ENCODE assay signal across 14 cellular contexts in the genomic region with DNA sequence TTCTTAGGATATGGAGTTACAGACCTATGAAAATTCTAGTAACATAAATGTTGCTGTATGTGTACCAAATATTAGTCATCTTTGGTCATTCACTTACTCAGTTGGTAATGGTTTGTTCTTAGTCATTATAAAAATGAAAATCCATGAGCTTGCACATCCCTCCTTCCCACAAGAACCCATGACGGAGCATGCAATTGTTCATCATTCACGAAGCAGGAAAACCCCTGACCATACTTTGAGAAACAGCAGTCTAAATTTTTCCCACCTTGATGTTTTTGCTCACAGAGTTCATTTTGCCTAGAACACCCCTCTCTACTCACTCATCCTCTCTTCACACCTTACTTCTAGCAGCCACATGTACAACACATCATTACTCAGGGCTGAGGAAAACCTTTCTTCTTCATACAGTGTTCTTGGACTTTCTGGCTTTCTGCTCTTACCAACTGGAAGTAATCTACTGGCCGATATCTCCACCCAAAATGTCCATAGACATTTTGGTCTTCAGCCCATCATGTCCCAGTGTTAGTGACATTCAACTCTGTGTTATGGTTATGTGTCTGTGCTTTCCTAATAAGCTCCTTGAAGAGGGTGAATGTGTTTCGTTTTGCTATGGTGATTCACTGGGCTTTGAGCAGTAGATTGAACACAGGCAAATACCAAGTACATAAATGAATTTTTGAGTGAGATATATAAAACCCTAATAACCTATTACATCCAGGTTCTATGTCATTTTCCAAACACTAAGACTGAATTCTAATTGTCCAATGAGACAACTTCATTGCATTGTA.
A peak's percentile ranks its signal among the peaks of the same experiment; 100 is the strongest.
DNase-seq lines count a peak whose midpoint lies in the region; ATAC-seq, FAIRE-seq and TF ChIP-seq lines count a peak whose summit lies in the region.
"Had no signal": no experiment of that assay in that cellular context is flagged by ENCODE, and none has a peak within 500 bp of the region (broad histone marks: within the 10 kb centered on the region; RNA-seq: fewer than 3 reads in every experiment).

No MANE protein-coding gene starts in this region.

- no peaks in the 10 kb centered on the region for H3K36me3 Mint-ChIP-seq in activated CD8-positive, alpha-beta T cell treated with anti-CD3 and anti-CD28 coated beads, Interleukin-2, amount 10 ng/mL, durations not matched to agents 7 days and 5 days (ENCODE audit: low read depth)
- no peaks in the 10 kb centered on the region for H3K36me3 Mint-ChIP-seq in naive thymus-derived CD8-positive, alpha-beta T cell
- H3K36me3 Mint-ChIP-seq: mesothelial cell of epicardium, type B pancreatic cell had no signal

- no peak for FAIRE-seq in urothelium cell line (lab: Jason Lieb, UNC)

- H3K27me3 Mint-ChIP-seq in activated CD8-positive, alpha-beta T cell treated with anti-CD3 and anti-CD28 coated beads, Interleukin-2, amount 10 ng/mL, durations not matched to agents 7 days and 5 days (ENCODE audit: low read depth): peaks cover 2% of the 10 kb centered on the region
- H3K27me3 Mint-ChIP-seq in naive thymus-derived CD8-positive, alpha-beta T cell: peaks cover 0 to 3% (median 1%) of the 10 kb centered on the region in 5 donors
- H3K27me3 Mint-ChIP-seq: type B pancreatic cell had no signal

- peak; percentile 6 for DNase-seq in activated CD4-positive, alpha-beta T cell treated with anti-CD3 and anti-CD28 coated beads for 48 hours
- DNase-seq in activated CD4-positive, alpha-beta T cell treated with anti-CD3 and anti-CD28 coated beads, Interleukin-2, amount 50 U/mL, for 48 hours: no peak
- DNase-seq in RKO (ENCODE audit: low spot score): peak; percentile 19
- peak; percentile 10 for DNase-seq in kidney epithelial cell (ENCODE audit: low read depth)
- DNase-seq in urothelium cell line (ENCODE audit: low spot score): no peak
- DNase-seq in activated CD8-positive, alpha-beta T cell treated with anti-CD3 and anti-CD28 coated beads, Interleukin-2, amount 10 ng/mL, durations not matched to agents 7 days and 5 days: no peak
- no peak for DNase-seq in naive thymus-derived CD8-positive, alpha-beta T cell
- DNase-seq: DMS153, NCI-H1417 treated with DMSO at 0.1 percent for 48 hours, T-helper 9 cell had no signal

- POLR2A ChIA-PET in activated CD8-positive, alpha-beta T cell treated with anti-CD3 and anti-CD28 coated beads, Interleukin-2, amount 10 ng/mL, durations not matched to agents 7 days and 5 days (lab: Charles Lee): no interaction called here
- POLR2A ChIA-PET in naive thymus-derived CD8-positive, alpha-beta T cell (lab: Charles Lee): no interaction called here

- CTCF ChIA-PET in activated CD8-positive, alpha-beta T cell treated with anti-CD3 and anti-CD28 coated beads, Interleukin-2, amount 10 ng/mL, durations not matched to agents 7 days and 5 days (lab: Charles Lee): no interaction called here

- no peak for TF ChIP-seq CTCF in kidney epithelial cell (IDR thresholded peaks at IDR 0.05; ENCODE audit: insufficient read depth, low read length, poor library complexity, severe bottlenecking)

- no peaks in the 10 kb centered on the region for H3K27me3 ChIP-seq in kidney epithelial cell (ENCODE audit: control insufficient read depth, insufficient read depth, low read length)
- H3K27me3 ChIP-seq: gastroesophageal sphincter had no signal

- H3K9me3 Mint-ChIP-seq in activated CD8-positive, alpha-beta T cell treated with anti-CD3 and anti-CD28 coated beads, Interleukin-2, amount 10 ng/mL, durations not matched to agents 7 days and 5 days (ENCODE audit: insufficient read depth): no peaks in the 10 kb centered on the region
- no peaks in the 10 kb centered on the region for H3K9me3 Mint-ChIP-seq in naive thymus-derived CD8-positive, alpha-beta T cell
- H3K9me3 Mint-ChIP-seq: mesothelial cell of epicardium, type B pancreatic cell had no signal

- peak; percentile 45 for ATAC-seq in GM21786 (IDR thresholded peaks at IDR 0.05; ENCODE audit: unreplicated experiment)
- ATAC-seq in activated CD8-positive, alpha-beta T cell treated with anti-CD3 and anti-CD28 coated beads, Interleukin-2, amount 10 ng/mL, durations not matched to agents 7 days and 5 days: no peak
- ATAC-seq in naive thymus-derived CD8-positive, alpha-beta T cell: no peak
- ATAC-seq: gastroesophageal sphincter had no signal

- H3K4me1 Mint-ChIP-seq in activated CD8-positive, alpha-beta T cell treated with anti-CD3 and anti-CD28 coated beads, Interleukin-2, amount 10 ng/mL, durations not matched to agents 7 days and 5 days (ENCODE audit: low read depth): no peaks in the 10 kb centered on the region
- no peaks in the 10 kb centered on the region for H3K4me1 Mint-ChIP-seq in naive thymus-derived CD8-positive, alpha-beta T cell
- H3K4me1 Mint-ChIP-seq: mesothelial cell of epicardium had no signal

- H3K36me3 ChIP-seq in kidney epithelial cell (ENCODE audit: control insufficient read depth, insufficient read depth, low read length): no peaks in the 10 kb centered on the region
- H3K36me3 ChIP-seq: gastroesophageal sphincter had no signal

- no peak overlapping the region for H3K4me3 ChIP-seq in kidney epithelial cell (ENCODE audit: low read depth, low read length)
- H3K4me3 ChIP-seq: gastroesophageal sphincter had no signal

- H3K27ac Mint-ChIP-seq in activated CD8-positive, alpha-beta T cell treated with anti-CD3 and anti-CD28 coated beads, Interleukin-2, amount 10 ng/mL, durations not matched to agents 7 days and 5 days: no peak overlapping the region
- no peak overlapping the region for H3K27ac Mint-ChIP-seq in naive thymus-derived CD8-positive, alpha-beta T cell
- H3K27ac Mint-ChIP-seq: mesothelial cell of epicardium, type B pancreatic cell had no signal

- no peak overlapping the region for H3K4me3 Mint-ChIP-seq in activated CD8-positive, alpha-beta T cell treated with anti-CD3 and anti-CD28 coated beads, Interleukin-2, amount 10 ng/mL, durations not matched to agents 7 days and 5 days
- H3K4me3 Mint-ChIP-seq in naive thymus-derived CD8-positive, alpha-beta T cell: no peak overlapping the region
- H3K4me3 Mint-ChIP-seq: mesothelial cell of epicardium, type B pancreatic cell had no signal

Comparison
In these comparisons a context has a peak if more than half of its experiments do, and no peak if none do; other contexts are left out.
1. DNase-seq: peak in activated CD4-positive, alpha-beta T cell treated with anti-CD3 and anti-CD28 coated beads for 48 hours (single experiment), RKO (single experiment) and kidney epithelial cell (single experiment); none in activated CD4-positive, alpha-beta T cell treated with anti-CD3 and anti-CD28 coated beads, Interleukin-2, amount 50 U/mL, for 48 hours (0 of 2), urothelium cell line (single experiment), activated CD8-positive, alpha-beta T cell treated with anti-CD3 and anti-CD28 coated beads, Interleukin-2, amount 10 ng/mL, durations not matched to agents 7 days and 5 days (single experiment) and naive thymus-derived CD8-positive, alpha-beta T cell (0 of 10).